ENCODE assay signal across 8 cellular contexts in the genomic region with DNA sequence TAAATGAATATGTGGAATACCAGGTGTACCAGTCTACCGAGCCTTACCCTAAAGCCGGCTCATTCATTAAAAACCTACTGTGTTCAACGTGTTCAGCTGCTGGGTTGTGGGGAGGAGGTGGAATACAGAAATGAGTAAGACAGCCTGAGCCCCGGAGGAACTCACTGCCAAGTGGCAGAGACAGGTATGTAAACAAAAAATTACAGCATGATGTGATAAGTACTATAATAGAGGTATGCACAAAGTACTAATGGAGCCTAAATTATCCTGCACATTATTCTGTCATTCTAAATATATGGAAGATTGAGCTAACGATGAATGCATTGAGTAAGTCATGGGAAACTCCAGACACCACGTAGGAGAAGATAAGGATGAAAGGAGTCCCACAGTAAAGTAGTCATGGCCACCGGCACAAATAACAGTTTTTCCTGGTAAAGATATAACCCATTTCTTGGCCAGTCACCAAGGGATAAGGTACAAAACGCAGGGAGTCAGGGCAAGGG. TPM values are rescaled to one million over a fixed set of nuclear protein-coding genes. Genes with fewer than 3 reads are reported as not detected.
DNase-seq lines count a peak whose midpoint lies in the region; ATAC-seq and TF ChIP-seq lines count a peak whose summit lies in the region.

No MANE protein-coding gene starts in this region.

- no peaks in the 10 kb centered on the region for H3K27me3 ChIP-seq in A673 (replicated peaks; ENCODE audit: insufficient read depth, low read depth, low read length, poor library complexity)

- H3K4me1 ChIP-seq in A673 (ENCODE audit: insufficient read depth, low read length, poor library complexity, severe bottlenecking): no peaks in the 10 kb centered on the region

- intact Hi-C loops in A673 (cut with micrococcal nuclease; ENCODE audit: unreplicated experiment): no loop called here

- BruUV-seq in A673 (replicated peaks; lab: Mats Ljungman, UMichigan): no TSS peak

- no peaks in the 10 kb centered on the region for H3K9me3 ChIP-seq in A673 (ENCODE audit: low read depth, low read length, poor library complexity, severe bottlenecking)

- TF ChIP-seq CTCF in A673 (conservative IDR thresholded peaks at IDR 0.05; ENCODE audit: low read depth, low read length): no peak

- peak; percentile 44 for ATAC-seq in HG02943 (IDR thresholded peaks at IDR 0.05; ENCODE audit: low read depth, unreplicated experiment)

- DNase-seq in stimulated activated naive CD4-positive, alpha-beta T cell treated with Interleukin-2 at 50 U/mL for 16 hours (lab: John Stamatoyannopoulos, UW): peak; percentile 31
- DNase-seq in stimulated activated naive CD4-positive, alpha-beta T cell (lab: John Stamatoyannopoulos, UW): no peak
- DNase-seq in T follicular helper cell (ENCODE audit: low read depth) (peak; percentile 3), A673 (ENCODE audit: low spot score) (no peak), medulla oblongata (ENCODE audit: extremely low spot score) (no peak), 8988T (no peak), HCEC 1CT (no peak)

- no peaks in the 10 kb centered on the region for H3K36me3 ChIP-seq in A673 (ENCODE audit: insufficient read depth, low read length, poor library complexity, severe bottlenecking)

- no peak overlapping the region for H3K27ac ChIP-seq in A673 (ENCODE audit: low read depth, low read length, poor library complexity, severe bottlenecking)

- POLR2A ChIA-PET in A673 (lab: Charles Lee; ENCODE audit: low non-redundant PET): no interaction called here

- CTCF ChIA-PET in A673 (lab: Charles Lee): no interaction called here

- H3K4me3 ChIP-seq in A673 (ENCODE audit: low read depth, low read length, poor library complexity, severe bottlenecking): no peak overlapping the region

RNA-seq across cellular contexts. Expression of a gene that starts 6.9 kb away (rescaled TPM):
- not detected in 2 replicates for total RNA-seq in A673 (2021)

Comparison
In these comparisons a context has a peak if more than half of its experiments do, and no peak if none do; other contexts are left out.
1. DNase-seq: peak in stimulated activated naive CD4-positive, alpha-beta T cell treated with Interleukin-2 at 50 U/mL for 16 hours (single experiment) and T follicular helper cell (single experiment); none in stimulated activated naive CD4-positive, alpha-beta T cell (0 of 6), A673 (single experiment), medulla oblongata (single experiment), 8988T (single experiment) and HCEC 1CT (single experiment).